10 cellular contexts compared by ENCODE assay signal in genomic region chr22:38219644-38220043, GRCh38. TPM values are rescaled to one million over a fixed set of nuclear protein-coding genes. Genes with fewer than 3 reads are reported as not detected.
DNase-seq lines count a peak whose midpoint lies in the region; ATAC-seq and TF ChIP-seq lines count a peak whose summit lies in the region.
"Had no signal": no experiment of that assay in that cellular context is flagged by ENCODE, and none has a peak within 500 bp of the region (broad histone marks: within the 10 kb centered on the region; RNA-seq: fewer than 3 reads in every experiment).

No MANE protein-coding gene starts in this region.

- peak overlapping the region; percentile 9 for H3K27ac Mint-ChIP-seq in activated CD4-positive, alpha-beta T cell treated with anti-CD3 and anti-CD28 coated beads, Interleukin-2, amount 10 ng/mL, durations not matched to agents 7 days and 5 days
- H3K27ac Mint-ChIP-seq in central memory CD8-positive, alpha-beta T cell (ENCODE audit: low read depth): peak overlapping the region; percentile 51
- H3K27ac Mint-ChIP-seq in type B pancreatic cell: peak overlapping the region; percentile 97

- no peak for DNase-seq in activated CD4-positive, alpha-beta T cell treated with anti-CD3 and anti-CD28 coated beads, Interleukin-2, amount 10 ng/mL, durations not matched to agents 7 days and 5 days
- no peak for DNase-seq in activated CD4-positive, alpha-beta T cell treated with anti-CD3 and anti-CD28 coated beads, Interleukin-2, amount 50 U/mL, for 4 hours
- DNase-seq in central memory CD8-positive, alpha-beta T cell (ENCODE audit: low spot score in 2 of 2): no peak
- peak; percentile 48 for DNase-seq in myocyte (ENCODE audit: low read depth)
- DNase-seq in type B pancreatic cell (ENCODE audit: extremely low spot score, unreplicated experiment): no peak
- DNase-seq in SKM-1 (lab: John Stamatoyannopoulos, UW; ENCODE audit: unreplicated experiment): no peak
- DNase-seq in stimulated activated CD4-positive, alpha-beta T cell treated with anti-CD3 and anti-CD28 coated beads, Interleukin-2, amount 100 ng/mL, for 48 hours: no peak
- DNase-seq: NCI-H1417 had no signal

- H3K9me3 Mint-ChIP-seq in activated CD4-positive, alpha-beta T cell treated with anti-CD3 and anti-CD28 coated beads, Interleukin-2, amount 10 ng/mL, durations not matched to agents 7 days and 5 days: no peaks in the 10 kb centered on the region
- no peaks in the 10 kb centered on the region for H3K9me3 Mint-ChIP-seq in central memory CD8-positive, alpha-beta T cell
- no peaks in the 10 kb centered on the region for H3K9me3 Mint-ChIP-seq in type B pancreatic cell
- H3K9me3 Mint-ChIP-seq: stimulated activated naive CD8-positive, alpha-beta T cell treated with anti-CD3 and anti-CD28 coated beads, Interleukin-15, Interleukin-2, amounts not matched to agents 100 ng/mL and 50 ng/mL, for 24 hours had no signal

- H3K4me3 Mint-ChIP-seq in activated CD4-positive, alpha-beta T cell treated with anti-CD3 and anti-CD28 coated beads, Interleukin-2, amount 10 ng/mL, durations not matched to agents 7 days and 5 days: no peak overlapping the region
- H3K4me3 Mint-ChIP-seq in central memory CD8-positive, alpha-beta T cell: no peak overlapping the region
- H3K4me3 Mint-ChIP-seq in type B pancreatic cell: peak overlapping the region; percentile 29
- H3K4me3 Mint-ChIP-seq: stimulated activated naive CD8-positive, alpha-beta T cell treated with anti-CD3 and anti-CD28 coated beads, Interleukin-15, Interleukin-2, amounts not matched to agents 100 ng/mL and 50 ng/mL, for 24 hours had no signal

- H3K36me3 Mint-ChIP-seq in activated CD4-positive, alpha-beta T cell treated with anti-CD3 and anti-CD28 coated beads, Interleukin-2, amount 10 ng/mL, durations not matched to agents 7 days and 5 days (ENCODE audit: low read depth): peaks cover 4% of the 10 kb centered on the region
- peaks cover 21% of the 10 kb centered on the region for H3K36me3 Mint-ChIP-seq in central memory CD8-positive, alpha-beta T cell (ENCODE audit: insufficient read depth)
- H3K36me3 Mint-ChIP-seq in type B pancreatic cell: peaks cover 14% of the 10 kb centered on the region

- POLR2A ChIA-PET in activated CD4-positive, alpha-beta T cell treated with anti-CD3 and anti-CD28 coated beads, Interleukin-2, amount 10 ng/mL, durations not matched to agents 7 days and 5 days (lab: Charles Lee): no interaction called here

- H3K4me1 Mint-ChIP-seq in activated CD4-positive, alpha-beta T cell treated with anti-CD3 and anti-CD28 coated beads, Interleukin-2, amount 10 ng/mL, durations not matched to agents 7 days and 5 days: peaks cover 21% of the 10 kb centered on the region
- peaks cover 14% of the 10 kb centered on the region for H3K4me1 Mint-ChIP-seq in central memory CD8-positive, alpha-beta T cell
- peaks cover 28% of the 10 kb centered on the region for H3K4me1 Mint-ChIP-seq in type B pancreatic cell (ENCODE audit: unreplicated experiment)

- CTCF ChIA-PET in activated CD4-positive, alpha-beta T cell treated with anti-CD3 and anti-CD28 coated beads, Interleukin-2, amount 10 ng/mL, durations not matched to agents 7 days and 5 days (lab: Charles Lee): interaction anchor here (0.5 to 2.5 kb wide), 3 partner anchors 15 to 99 kb away, joined by 3 to 9 read pairs (median 3); no protein-coding TSS in a partner anchor

- no peak for TF ChIP-seq CTCF in type B pancreatic cell (conservative IDR thresholded peaks at IDR 0.05)

- ATAC-seq in central memory CD8-positive, alpha-beta T cell (replicated peaks; ENCODE audit: extremely low read depth, poor library complexity, severe bottlenecking): no peak
- no peak for ATAC-seq in HG02588 (IDR thresholded peaks at IDR 0.05; ENCODE audit: unreplicated experiment)

- no peaks in the 10 kb centered on the region for H3K27me3 Mint-ChIP-seq in activated CD4-positive, alpha-beta T cell treated with anti-CD3 and anti-CD28 coated beads, Interleukin-2, amount 10 ng/mL, durations not matched to agents 7 days and 5 days
- H3K27me3 Mint-ChIP-seq in central memory CD8-positive, alpha-beta T cell: no peaks in the 10 kb centered on the region
- H3K27me3 Mint-ChIP-seq in type B pancreatic cell: no peaks in the 10 kb centered on the region
- H3K27me3 Mint-ChIP-seq: stimulated activated naive CD8-positive, alpha-beta T cell treated with anti-CD3 and anti-CD28 coated beads, Interleukin-15, Interleukin-2, amounts not matched to agents 100 ng/mL and 50 ng/mL, for 24 hours had no signal

RNA-seq across cellular contexts. Expression of gene MAFF, which starts 17.9 kb away (rescaled TPM):
- total RNA-seq in activated CD4-positive, alpha-beta T cell treated with anti-CD3 and anti-CD28 coated beads, Interleukin-2, amount 10 ng/mL, durations not matched to agents 7 days and 5 days: 1 to 10 TPM; 4.7 to 5.0 TPM
- total RNA-seq in myocyte (4.1 and 8.7 TPM in 2 replicates), type B pancreatic cell (ENCODE audit: low replicate concordance) (14.6 and 60.9 TPM in 2 replicates)
- 7.4 TPM for polyA plus RNA-seq in myocyte (2012)

RNA-seq across cellular contexts. Expression of gene PLA2G6, which starts 38.0 kb away (rescaled TPM):
- total RNA-seq in activated CD4-positive, alpha-beta T cell treated with anti-CD3 and anti-CD28 coated beads, Interleukin-2, amount 10 ng/mL, durations not matched to agents 7 days and 5 days: 10 to 100 TPM; 65.0 to 72.0 TPM
- total RNA-seq in myocyte (15.6 and 18.9 TPM in 2 replicates), type B pancreatic cell (ENCODE audit: low replicate concordance) (64.1 and 78.6 TPM in 2 replicates)
- polyA plus RNA-seq in myocyte (2012): 14.7 TPM

RNA-seq across cellular contexts. Expression of gene TMEM184B, which starts 53.2 kb away (rescaled TPM):
- total RNA-seq in activated CD4-positive, alpha-beta T cell treated with anti-CD3 and anti-CD28 coated beads, Interleukin-2, amount 10 ng/mL, durations not matched to agents 7 days and 5 days: 10 to 100 TPM; 33.8 to 34.5 TPM
- total RNA-seq in myocyte: 53.4 and 78.0 TPM in 2 replicates
- polyA plus RNA-seq in myocyte (2012): 90.4 TPM
- total RNA-seq in type B pancreatic cell (ENCODE audit: low replicate concordance): 66.7 and 83.3 TPM in 2 replicates

Comparison
In these comparisons a context has a peak if more than half of its experiments do, and no peak if none do; other contexts are left out.
1. H3K27ac Mint-ChIP-seq: peak in every context shown above with its lines; median percentile 97 in type B pancreatic cell; 51 in central memory CD8-positive, alpha-beta T cell; 9 in activated CD4-positive, alpha-beta T cell treated with anti-CD3 and anti-CD28 coated beads, Interleukin-2, amount 10 ng/mL, durations not matched to agents 7 days and 5 days.